In genomic region chr6:99390896-99391295, GRCh38 we compare ENCODE assay signal across 8 cellular contexts. TPM values are rescaled to one million over a fixed set of nuclear protein-coding genes. Genes with fewer than 3 reads are reported as not detected.
"Had no signal": no experiment of that assay in that cellular context is flagged by ENCODE, and none has a peak within 500 bp of the region (broad histone marks: within the 10 kb centered on the region; RNA-seq: fewer than 3 reads in every experiment).

No MANE protein-coding gene starts in this region.

- ATAC-seq: GM12878 had no signal

- DNase-seq: GDM1, GF-D8 had no signal

- FAIRE-seq: G401.6, GM12878, GM12891, GM12892, GM18507, GM19239 had no signal

- H3K4me3 ChIP-seq: GM12878 had no signal

RNA-seq across cellular contexts. Expression of gene FAXC, which starts 41.4 kb away (rescaled TPM):
- polyA plus RNA-seq: GM12878 had no signal
